8 cellular contexts compared by ENCODE assay signal in the genomic region with DNA sequence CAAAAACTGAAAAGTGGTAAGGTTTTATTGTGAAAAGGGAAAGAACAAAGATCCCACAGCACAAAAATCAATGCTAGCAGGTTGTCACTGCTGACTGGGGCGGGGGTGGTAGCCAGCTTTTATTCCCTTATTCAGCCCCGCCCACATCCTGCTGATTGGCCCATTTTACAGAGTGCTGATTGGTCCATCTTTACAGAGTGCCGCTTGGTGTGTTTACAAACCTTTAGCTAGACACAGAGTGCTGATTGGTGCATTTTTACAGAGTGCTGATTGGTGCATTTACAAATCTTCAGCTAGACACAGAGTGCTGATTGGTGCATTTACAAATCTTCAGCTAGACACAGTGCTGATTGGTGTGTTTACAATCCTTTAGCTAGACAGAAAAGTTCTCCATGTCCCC. TPM values are rescaled to one million over a fixed set of nuclear protein-coding genes. Genes with fewer than 3 reads are reported as not detected.
DNase-seq lines count a peak whose midpoint lies in the region; ATAC-seq and TF ChIP-seq lines count a peak whose summit lies in the region.
"Not testable (repeated sequence)": the region's sequence is repeated elsewhere in the genome, so short reads cannot be mapped to it uniquely, and the experiment has no call there.

No MANE protein-coding gene starts in this region.

- H3K4me1 Mint-ChIP-seq in GM23338 (peaks cover 10% of the 10 kb centered on the region), mesothelial cell of epicardium (peaks cover 11% of the 10 kb centered on the region)
- H3K4me1 Mint-ChIP-seq in activated T-cell treated with anti-CD3 and anti-CD28 coated beads, Interleukin-2, amount 50 U/mL, for 72 hours (ENCODE audit: low read depth) = peaks cover 37% of the 10 kb centered on the region

- DNase-seq in A673 (ENCODE audit: low spot score) (peak; percentile 48), GM23338 (ENCODE audit: low spot score) (peak; percentile 56), NAMALWA (ENCODE audit: low spot score) (peak; percentile 11), SHP77 (lab: John Stamatoyannopoulos, UW) (peak; percentile 7 to 43), choroid plexus epithelial cell (ENCODE audit: low read depth) (peak; percentile 2)
- peak; percentile 14 to 28 for DNase-seq in activated T-cell treated with anti-CD3 and anti-CD28 coated beads, Interleukin-2, amount 50 U/mL, for 72 hours
- not testable (repeated sequence) for DNase-seq in mesothelial cell of epicardium (ENCODE audit: low spot score in 2 of 2, unreplicated experiment in 2 of 2)
- DNase-seq in stimulated activated naive CD8-positive, alpha-beta T cell treated with anti-CD3 and anti-CD28 coated beads, Interleukin-15, Interleukin-2, amounts not matched to agents 100 U/mL and 50 U/mL, for 24 hours = peak; percentile 37

- H3K27me3 Mint-ChIP-seq in GM23338 (ENCODE audit: insufficient read depth, low read depth, poor library complexity); mesothelial cell of epicardium (ENCODE audit: low read depth): not testable (repeated sequence)
- H3K27me3 Mint-ChIP-seq in activated T-cell treated with anti-CD3 and anti-CD28 coated beads, Interleukin-2, amount 50 U/mL, for 72 hours (ENCODE audit: low read depth) = peaks cover 20% of the 10 kb centered on the region

- not testable (repeated sequence) for H3K4me2 ChIP-seq in GM23338

- not testable (repeated sequence) for H3K4me3 ChIP-seq in A673 (ENCODE audit: low read depth, low read length, poor library complexity, severe bottlenecking); GM23338; choroid plexus epithelial cell (ENCODE audit: low read depth, low read length)

- not testable (repeated sequence) for H3K27ac ChIP-seq in A673 (ENCODE audit: low read depth, low read length, poor library complexity, severe bottlenecking); GM23338 (ENCODE audit: low read depth)

- not testable (repeated sequence) for H3K36me3 ChIP-seq in A673 (ENCODE audit: insufficient read depth, low read length, poor library complexity, severe bottlenecking); GM23338 (ENCODE audit: insufficient read depth)

- not testable (repeated sequence) for H3K36me3 Mint-ChIP-seq in GM23338 (ENCODE audit: low read depth); activated T-cell treated with anti-CD3 and anti-CD28 coated beads, Interleukin-2, amount 50 U/mL, for 72 hours (ENCODE audit: insufficient read depth in 2 of 2); mesothelial cell of epicardium

- not testable (repeated sequence) for TF ChIP-seq CTCF in A673 (conservative IDR thresholded peaks at IDR 0.05; ENCODE audit: low read depth, low read length); GM23338 (conservative IDR thresholded peaks at IDR 0.05; ENCODE audit: low read depth in 2 of 2); choroid plexus epithelial cell (conservative IDR thresholded peaks at IDR 0.05; ENCODE audit: low read depth, low read length); mesothelial cell of epicardium (IDR thresholded peaks at IDR 0.05; ENCODE audit: unreplicated experiment)

- not testable (repeated sequence) for H3K9me3 Mint-ChIP-seq in GM23338; activated T-cell treated with anti-CD3 and anti-CD28 coated beads, Interleukin-2, amount 50 U/mL, for 72 hours; mesothelial cell of epicardium

- not testable (repeated sequence) for H2AFZ ChIP-seq in GM23338

- H4K20me1 ChIP-seq in GM23338 (replicated peaks; ENCODE audit: insufficient read depth) = not testable (repeated sequence)

- H3K4me3 Mint-ChIP-seq in GM23338 = 0 out of 3 replicates have a peak overlapping the region, but pooled peaks have one; percentile 16
- peak overlapping the region; percentile 100 for H3K4me3 Mint-ChIP-seq in activated T-cell treated with anti-CD3 and anti-CD28 coated beads, Interleukin-2, amount 50 U/mL, for 72 hours
- peak overlapping the region; percentile 29 for H3K4me3 Mint-ChIP-seq in mesothelial cell of epicardium

- not testable (repeated sequence) for H3K4me1 ChIP-seq in A673 (ENCODE audit: insufficient read depth, low read length, poor library complexity, severe bottlenecking); GM23338 (ENCODE audit: insufficient read depth)

- POLR2A ChIA-PET in A673 (lab: Charles Lee; ENCODE audit: low non-redundant PET) = not testable (repeated sequence)

- not testable (repeated sequence) for H3K79me2 ChIP-seq in GM23338 (replicated peaks; ENCODE audit: insufficient read depth)

- H3K27me3 ChIP-seq in A673 (replicated peaks; ENCODE audit: insufficient read depth, low read depth, low read length, poor library complexity); GM23338 (ENCODE audit: insufficient read depth): not testable (repeated sequence)

- not testable (repeated sequence) for H3K27ac Mint-ChIP-seq in GM23338; activated T-cell treated with anti-CD3 and anti-CD28 coated beads, Interleukin-2, amount 50 U/mL, for 72 hours; mesothelial cell of epicardium

- intact Hi-C loops in A673 (cut with micrococcal nuclease; ENCODE audit: unreplicated experiment) = loop anchor here (5.0 kb wide), 1 partner anchor 47 kb away; the partner anchor contains the start of gene ZSCAN12

- not testable (repeated sequence) for H3K9me2 ChIP-seq in GM23338 (ENCODE audit: insufficient read depth)

- not testable (repeated sequence) for BruUV-seq in A673 (replicated peaks; lab: Mats Ljungman, UMichigan)

- CTCF ChIA-PET in A673 (lab: Charles Lee) = not testable (repeated sequence)

- not testable (repeated sequence) for H3K9me3 ChIP-seq in A673 (ENCODE audit: low read depth, low read length, poor library complexity, severe bottlenecking)

- ATAC-seq in GM23338; activated T-cell treated with anti-CD3 and anti-CD28 coated beads, Interleukin-2, amount 50 U/mL, for 72 hours (replicated peaks in 1 of 2); stimulated activated naive CD8-positive, alpha-beta T cell treated with anti-CD3 and anti-CD28 coated beads, Interleukin-15, Interleukin-2, amounts not matched to agents 100 U/mL and 50 U/mL, for 24 hours: not testable (repeated sequence)

- not testable (repeated sequence) for H3F3A ChIP-seq in GM23338 (replicated peaks; ENCODE audit: low read depth)

RNA-seq across cellular contexts. Expression of gene ZSCAN23, which starts 1.5 kb away (rescaled TPM):
- total RNA-seq in A673 (2021) = 5.4 and 8.3 TPM in 2 replicates
- total RNA-seq in GM23338 (2014; rRNA removed; shearing (Covaris generic)) = 3.1 and 7.8 TPM in 2 replicates
- polyA plus RNA-seq in GM23338 (2016; fragmentation: Nextera tagmentation; extraction: Ambion mirVana) = 0.30 and 1.9 TPM in 2 replicates
- total RNA-seq in activated T-cell treated with anti-CD3 and anti-CD28 coated beads, Interleukin-2, amount 50 U/mL, for 72 hours = 1 to 10 TPM; 2.5 to 4.3 TPM
- total RNA-seq in mesothelial cell of epicardium = 10.4 to 13.9 TPM (median 13.5 TPM) in 3 replicates

RNA-seq across cellular contexts. Expression of gene ZSCAN12, which starts 45.2 kb away (rescaled TPM):
- total RNA-seq in A673 (2021) = 12.1 and 13.1 TPM in 2 replicates
- 5.7 and 7.3 TPM in 2 replicates for total RNA-seq in GM23338 (2014; rRNA removed; shearing (Covaris generic))
- polyA plus RNA-seq in GM23338 (2016; fragmentation: Nextera tagmentation; extraction: Ambion mirVana) = 1.9 and 2.0 TPM in 2 replicates
- 1 to 10 TPM; 5.6 to 6.4 TPM for total RNA-seq in activated T-cell treated with anti-CD3 and anti-CD28 coated beads, Interleukin-2, amount 50 U/mL, for 72 hours
- total RNA-seq in mesothelial cell of epicardium = 13.4 to 14.0 TPM (median 13.9 TPM) in 3 replicates

Comparison
In these comparisons a context has a peak if more than half of its experiments do, and no peak if none do; other contexts are left out.
1. H3K4me3 Mint-ChIP-seq: peak in every context shown above with its lines; median percentile 100 in activated T-cell treated with anti-CD3 and anti-CD28 coated beads, Interleukin-2, amount 50 U/mL, for 72 hours; 29 in mesothelial cell of epicardium; 16 in GM23338.